17 cellular contexts compared by ENCODE assay signal in genomic region chr5:110769282-110769681, GRCh38. TPM values are rescaled to one million over a fixed set of nuclear protein-coding genes. Genes with fewer than 3 reads are reported as not detected.
DNase-seq lines count a peak whose midpoint lies in the region; ATAC-seq and TF ChIP-seq lines count a peak whose summit lies in the region.
"Had no signal": no experiment of that assay in that cellular context is flagged by ENCODE, and none has a peak within 500 bp of the region (broad histone marks: within the 10 kb centered on the region; RNA-seq: fewer than 3 reads in every experiment).

No MANE protein-coding gene starts in this region.

- no peaks in the 10 kb centered on the region for H3K4me1 ChIP-seq in Karpas-422 (ENCODE audit: low read length)
- no peaks in the 10 kb centered on the region for H3K4me1 ChIP-seq in CD8-positive, alpha-beta T cell (ENCODE audit: insufficient read depth, low read length)

- H3K9me2 ChIP-seq in Karpas-422 (replicated peaks; ENCODE audit: insufficient read depth, low read length): no peaks in the 10 kb centered on the region

- no peak overlapping the region for H2AFZ ChIP-seq in Karpas-422 (ENCODE audit: low read length)

- no peaks in the 10 kb centered on the region for H3K9me3 Mint-ChIP-seq in CD8-positive, alpha-beta T cell
- no peaks in the 10 kb centered on the region for H3K9me3 Mint-ChIP-seq in stimulated activated memory B cell treated with anti-CD40 and anti-IgM and Interleukin-4, amounts not matched to agents 10 μg/mL and 1 μg/mL and 100 μg/mL, for 72 hours
- H3K9me3 Mint-ChIP-seq: activated T-cell treated with anti-CD3 and anti-CD28 coated beads, Interleukin-2, amount 50 U/mL, for 24 hours; CD8-positive, alpha-beta memory T cell had no signal

- no peak for TF ChIP-seq CTCF in AG10803 (conservative IDR thresholded peaks at IDR 0.05; ENCODE audit: low read length)
- TF ChIP-seq CTCF in cardiac fibroblast (IDR thresholded peaks at IDR 0.05; ENCODE audit: low read depth, low read length): no peak
- TF ChIP-seq CTCF in CD8-positive, alpha-beta T cell (IDR thresholded peaks at IDR 0.05): no peak

- no peak overlapping the region for H3K27ac Mint-ChIP-seq in CD8-positive, alpha-beta T cell
- no peak overlapping the region for H3K27ac Mint-ChIP-seq in stimulated activated memory B cell treated with anti-CD40 and anti-IgM and Interleukin-4, amounts not matched to agents 10 μg/mL and 1 μg/mL and 100 μg/mL, for 72 hours
- H3K27ac Mint-ChIP-seq: activated T-cell treated with anti-CD3 and anti-CD28 coated beads, Interleukin-2, amount 50 U/mL, for 24 hours; CD8-positive, alpha-beta memory T cell; effector memory CD8-positive, alpha-beta T cell had no signal

- no peaks in the 10 kb centered on the region for H3K27me3 ChIP-seq in Karpas-422 (ENCODE audit: low read length)
- H3K27me3 ChIP-seq in CD8-positive, alpha-beta T cell (ENCODE audit: insufficient read depth, low read length): no peaks in the 10 kb centered on the region
- H3K27me3 ChIP-seq: ovary had no signal

- H3K4me3 Mint-ChIP-seq in CD8-positive, alpha-beta T cell: no peak overlapping the region
- H3K4me3 Mint-ChIP-seq in stimulated activated memory B cell treated with anti-CD40 and anti-IgM and Interleukin-4, amounts not matched to agents 10 μg/mL and 1 μg/mL and 100 μg/mL, for 72 hours: no peak overlapping the region
- H3K4me3 Mint-ChIP-seq: activated T-cell treated with anti-CD3 and anti-CD28 coated beads, Interleukin-2, amount 50 U/mL, for 24 hours; CD8-positive, alpha-beta memory T cell; effector memory CD8-positive, alpha-beta T cell had no signal

- CTCF ChIA-PET in CD8-positive, alpha-beta T cell (lab: Charles Lee): no interaction called here

- H3K9me3 ChIP-seq in Karpas-422 (ENCODE audit: low read length): no peaks in the 10 kb centered on the region
- H3K9me3 ChIP-seq in CD8-positive, alpha-beta T cell (ENCODE audit: low read length): no peaks in the 10 kb centered on the region
- H3K9me3 ChIP-seq: ovary had no signal

- H3K4me1 Mint-ChIP-seq in CD8-positive, alpha-beta T cell (ENCODE audit: low read depth): no peaks in the 10 kb centered on the region
- H3K4me1 Mint-ChIP-seq in stimulated activated memory B cell treated with anti-CD40 and anti-IgM and Interleukin-4, amounts not matched to agents 10 μg/mL and 1 μg/mL and 100 μg/mL, for 72 hours: no peaks in the 10 kb centered on the region
- H3K4me1 Mint-ChIP-seq: CD8-positive, alpha-beta memory T cell had no signal

- POLR2A ChIA-PET in CD8-positive, alpha-beta T cell (lab: Charles Lee): no interaction called here

- no peak overlapping the region for H3K4me2 ChIP-seq in Karpas-422 (ENCODE audit: low read depth, low read length, poor library complexity, severe bottlenecking)

- no peaks in the 10 kb centered on the region for H3K79me2 ChIP-seq in Karpas-422 (ENCODE audit: low read length)

- H3K4me3 ChIP-seq in AG10803 (ENCODE audit: low read length) (no peak overlapping the region), Karpas-422 (ENCODE audit: low read length) (no peak overlapping the region), cardiac fibroblast (replicated peaks in 1 of 2; ENCODE audit: low read depth in 2 of 2, low read length in 2 of 2) (no peak overlapping the region)
- no peak overlapping the region for H3K4me3 ChIP-seq in CD8-positive, alpha-beta T cell (ENCODE audit: low read depth, low read length)
- H3K4me3 ChIP-seq: ovary had no signal

- H3K36me3 Mint-ChIP-seq in CD8-positive, alpha-beta T cell: no peaks in the 10 kb centered on the region
- no peaks in the 10 kb centered on the region for H3K36me3 Mint-ChIP-seq in stimulated activated memory B cell treated with anti-CD40 and anti-IgM and Interleukin-4, amounts not matched to agents 10 μg/mL and 1 μg/mL and 100 μg/mL, for 72 hours

- no peak for ATAC-seq in CD8-positive, alpha-beta T cell
- no peak for ATAC-seq in stimulated activated memory B cell treated with anti-CD40 and anti-IgM and Interleukin-4, amounts not matched to agents 10 μg/mL and 1 μg/mL and 100 μg/mL, for 72 hours
- ATAC-seq: effector memory CD8-positive, alpha-beta T cell; HepG2 had no signal

- DNase-seq in AG10803 (ENCODE audit: low read depth) (peak; percentile 89), Karpas-422 (peak; percentile 25), cardiac fibroblast (ENCODE audit: low read depth in 2 of 2) (peak; percentile 75 to 91), myocyte (ENCODE audit: low read depth) (peak; percentile 61), KG1 (lab: John Stamatoyannopoulos, UW) (no peak), posterior cingulate gyrus (no peak)
- no peak for DNase-seq in CD8-positive, alpha-beta T cell
- DNase-seq: activated CD4-positive, alpha-beta T cell treated with anti-CD3 and anti-CD28 coated beads for 4 hours; activated T-cell treated with anti-CD3 and anti-CD28 coated beads, Interleukin-2, amount 50 U/mL, for 24 hours; CD8-positive, alpha-beta memory T cell; effector memory CD8-positive, alpha-beta T cell; mesendoderm; NCI-H187 treated with DMSO at 0.1 percent for 48 hours; ovary; stimulated activated CD4-positive, alpha-beta T cell treated with anti-CD3 and anti-CD28 coated beads, Interleukin-2, amount 100 ng/mL, for 24 hours had no signal

- H3K27me3 Mint-ChIP-seq in CD8-positive, alpha-beta T cell (ENCODE audit: low read depth): no peaks in the 10 kb centered on the region
- no peaks in the 10 kb centered on the region for H3K27me3 Mint-ChIP-seq in stimulated activated memory B cell treated with anti-CD40 and anti-IgM and Interleukin-4, amounts not matched to agents 10 μg/mL and 1 μg/mL and 100 μg/mL, for 72 hours

- no peak overlapping the region for H3K27ac ChIP-seq in Karpas-422 (ENCODE audit: low read length)
- no peak overlapping the region for H3K27ac ChIP-seq in CD8-positive, alpha-beta T cell (ENCODE audit: low read depth, low read length)
- H3K27ac ChIP-seq: ovary had no signal

- H3K36me3 ChIP-seq in Karpas-422 (ENCODE audit: insufficient read depth, low read length): no peaks in the 10 kb centered on the region
- H3K36me3 ChIP-seq in CD8-positive, alpha-beta T cell (ENCODE audit: insufficient read depth, low read length): no peaks in the 10 kb centered on the region
- H3K36me3 ChIP-seq: ovary had no signal

- no peak overlapping the region for H3K9ac ChIP-seq in Karpas-422 (ENCODE audit: low read length)

- no peaks in the 10 kb centered on the region for H4K20me1 ChIP-seq in Karpas-422 (ENCODE audit: insufficient read depth, low read depth, low read length)

- intact Hi-C loops in CD8-positive, alpha-beta T cell (cut with DNase I, micrococcal nuclease): loop anchor here in 1 of 2 experiments (10.0 kb wide), 1 partner anchor 996 kb away; no protein-coding TSS in a partner anchor
- intact Hi-C loops in posterior cingulate gyrus (cut with DNase I): no loop called here

RNA-seq across cellular contexts. Expression of gene SLC25A46, which starts 30.5 kb away (rescaled TPM):
- total RNA-seq in Karpas-422 (2014; rRNA removed; shearing (Covaris generic); ENCODE audit: low replicate concordance): 64.9 and 121 TPM in 2 replicates
- total RNA-seq in myocyte: 86.9 and 94.0 TPM in 2 replicates
- polyA plus RNA-seq in myocyte (2012): 26.9 TPM
- total RNA-seq in CD8-positive, alpha-beta T cell: 10 to 100 TPM; 13.6 to 14.6 TPM

RNA-seq across cellular contexts. Expression of gene TMEM232, which starts 42.8 kb away (rescaled TPM):
- total RNA-seq in Karpas-422 (2014; rRNA removed; shearing (Covaris generic); ENCODE audit: low replicate concordance): 4.2 and 4.3 TPM in 2 replicates
- total RNA-seq in myocyte: 2.8 and 4.2 TPM in 2 replicates
- 1.1 TPM for polyA plus RNA-seq in myocyte (2012)
- total RNA-seq in CD8-positive, alpha-beta T cell: 1 to 10 TPM in 1 of 2 experiments, under 1 TPM in 1; 0.92 to 1.0 TPM

Comparison
In these comparisons a context has a peak if more than half of its experiments do, and no peak if none do; other contexts are left out.
1. DNase-seq: peak in AG10803 (single experiment), Karpas-422 (single experiment), cardiac fibroblast (2 of 2) and myocyte (single experiment); none in CD8-positive, alpha-beta T cell (0 of 7), KG1 (single experiment) and posterior cingulate gyrus (0 of 10).